In the genomic region with DNA sequence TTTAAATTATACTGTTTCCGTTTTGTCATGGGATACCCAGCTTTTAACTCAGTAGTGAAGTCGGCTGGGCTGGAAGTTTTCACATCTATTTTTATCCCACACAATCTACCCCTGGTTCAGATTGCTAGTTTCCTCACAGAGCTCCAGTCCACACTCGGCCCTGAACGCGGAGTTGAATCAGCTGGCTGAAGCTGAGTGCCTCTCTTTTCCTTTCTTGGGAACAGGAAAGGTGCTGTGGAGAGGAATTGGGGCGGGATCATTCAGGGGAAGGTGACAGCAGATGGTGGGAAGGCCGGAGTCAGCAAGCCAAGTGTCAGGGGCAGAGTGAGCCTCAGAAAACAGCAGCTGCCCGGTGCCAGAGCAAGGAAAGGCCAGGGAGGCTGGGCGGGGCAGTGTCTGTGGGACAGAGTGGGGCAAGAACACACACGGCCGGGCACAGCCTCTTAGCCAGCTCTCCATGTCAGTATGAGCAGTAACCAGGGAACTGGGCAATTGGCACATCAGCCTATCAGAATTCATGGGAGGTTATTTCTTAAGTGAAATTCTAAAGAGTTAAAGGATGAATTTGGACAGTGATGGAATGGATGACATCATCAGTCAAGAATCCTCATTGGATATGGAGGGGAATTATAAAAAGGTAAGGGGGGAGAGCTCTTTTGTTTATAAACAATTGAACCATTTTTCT, we compare ENCODE assay signal across 8 cellular contexts. TPM values are rescaled to one million over a fixed set of nuclear protein-coding genes. Genes with fewer than 3 reads are reported as not detected.
DNase-seq lines count a peak whose midpoint lies in the region; ATAC-seq, FAIRE-seq and TF ChIP-seq lines count a peak whose summit lies in the region.

No MANE protein-coding gene starts in this region.

- H3K27ac Mint-ChIP-seq in stimulated activated naive B cell treated with anti-CD40 and anti-IgM and Interleukin-4, amounts not matched to agents 10 μg/mL and 1 μg/mL and 100 μg/mL, for 72 hours = peak overlapping the region; percentile 49
- H3K27ac Mint-ChIP-seq in CD4-positive, alpha-beta T cell = no peak overlapping the region

- peak overlapping the region; percentile 23 to 58 for H3K4me3 Mint-ChIP-seq in stimulated activated naive B cell treated with anti-CD40 and anti-IgM and Interleukin-4, amounts not matched to agents 10 μg/mL and 1 μg/mL and 100 μg/mL, for 72 hours
- no peak overlapping the region for H3K4me3 Mint-ChIP-seq in CD4-positive, alpha-beta T cell

- peaks cover 7 to 8% of the 10 kb centered on the region in 2 donors for H3K27me3 Mint-ChIP-seq in stimulated activated naive B cell treated with anti-CD40 and anti-IgM and Interleukin-4, amounts not matched to agents 10 μg/mL and 1 μg/mL and 100 μg/mL, for 72 hours
- H3K27me3 Mint-ChIP-seq in CD4-positive, alpha-beta T cell = peaks cover 29% of the 10 kb centered on the region

- peak overlapping the region; percentile 54 for H3K9ac ChIP-seq in GM12878 (ENCODE audit: control insufficient read depth, insufficient read depth, low read length)

- H3K9me3 Mint-ChIP-seq in stimulated activated naive B cell treated with anti-CD40 and anti-IgM and Interleukin-4, amounts not matched to agents 10 μg/mL and 1 μg/mL and 100 μg/mL, for 72 hours = peaks cover 4% of the 10 kb centered on the region in 2 donors
- H3K9me3 Mint-ChIP-seq in CD4-positive, alpha-beta T cell = no peaks in the 10 kb centered on the region

- H3K4me2 ChIP-seq in GM12878 (ENCODE audit: control insufficient read depth, insufficient read depth) = peak overlapping the region; percentile 74; the same call in 1 of the 2 replicates

- RAD21 ChIA-PET in GM12878 (lab: Charles Lee; ENCODE audit: unreplicated experiment) = no interaction called here

- CTCF ChIA-PET in GM12878 (lab: Yijun Ruan, JAX) = interaction anchor here (1.2 to 1.7 kb wide), 4 partner anchors 23 to 153 kb away, joined by 3 to 8 read pairs (median 4); no protein-coding TSS in a partner anchor
- CTCF ChIA-PET in CD4-positive, alpha-beta T cell (lab: Charles Lee) = no interaction called here

- no peak for TF ChIP-seq CTCF in GM12878 (IDR thresholded peaks at IDR 0.05 in 2 of 3, conservative IDR thresholded peaks at IDR 0.05 in 1 of 3; ENCODE audit: control insufficient read depth in 2 of 3, extremely low read depth in 1 of 3, insufficient read depth in 1 of 3, low read depth in 3 of 3, low read length in 3 of 3)
- no peak for TF ChIP-seq CTCF in CD4-positive, alpha-beta T cell (IDR thresholded peaks at IDR 0.05)

- no peak for TF ChIP-seq RAD21 in GM12878 (IDR thresholded peaks at IDR 0.05; ENCODE audit: insufficient read depth, low read depth, low read length)

- peaks cover 13% of the 10 kb centered on the region for H3K4me1 ChIP-seq in GM12878 (ENCODE audit: control insufficient read depth, insufficient read depth, low read length)

- no peaks in the 10 kb centered on the region for H3K79me2 ChIP-seq in GM12878 (ENCODE audit: control insufficient read depth, insufficient read depth, low read length)

- peaks cover 2 to 3% of the 10 kb centered on the region in 2 donors for H3K36me3 Mint-ChIP-seq in stimulated activated naive B cell treated with anti-CD40 and anti-IgM and Interleukin-4, amounts not matched to agents 10 μg/mL and 1 μg/mL and 100 μg/mL, for 72 hours
- H3K36me3 Mint-ChIP-seq in CD4-positive, alpha-beta T cell (ENCODE audit: low read depth) = no peaks in the 10 kb centered on the region

- no peaks in the 10 kb centered on the region for H3K36me3 ChIP-seq in GM12878 (ENCODE audit: control insufficient read depth in 2 of 2, insufficient read depth in 2 of 2, low read length in 1 of 2)

- TF ChIP-seq EP300 in GM12878 (IDR thresholded peaks at IDR 0.05; ENCODE audit: borderline replicate concordance in 1 of 2, control insufficient read depth in 1 of 2, low read depth in 2 of 2, low read length in 2 of 2) = no peak

- WGBS in GM12878 (ENCODE audit: insufficient coverage, insufficient replicate concordance, low lambda C conversion rate, missing lambda C conversion rate) = 59% methylated on average over 11 of the region's 11 CpGs

- H3K27ac ChIP-seq in GM12878 (ENCODE audit: control insufficient read depth, insufficient read depth) = 0 out of 2 replicates have a peak overlapping the region, but pooled peaks have one; percentile 28
- H3K27ac ChIP-seq in CD4-positive, alpha-beta T cell (ENCODE audit: low read depth, low read length) = no peak overlapping the region

- H3K9me3 ChIP-seq in GM12878 (replicated peaks; ENCODE audit: control insufficient read depth, insufficient read depth, low read length) = no peaks in the 10 kb centered on the region; the same call in 2 of the 3 replicates
- H3K9me3 ChIP-seq in CD4-positive, alpha-beta T cell (ENCODE audit: control insufficient read depth, low read length) = no peaks in the 10 kb centered on the region

- peak; percentile 47 for DNase-seq in NK-92 treated with Interleukin-12 subunit alpha and Interleukin-12 subunit beta, amount 100 ng/mL, for 24 hours (lab: John Stamatoyannopoulos, UW)
- DNase-seq in NK-92 (lab: John Stamatoyannopoulos, UW; ENCODE audit: unreplicated experiment) = no peak
- no peak for DNase-seq in GM12878 (ENCODE audit: low read depth, low spot score)
- peak; percentile 35 for DNase-seq in iPS-NIHi11 (ENCODE audit: low spot score)
- no peak for DNase-seq in stimulated activated naive B cell treated with anti-CD40 and anti-IgM and Interleukin-4, amounts not matched to agents 10 μg/mL and 1 μg/mL and 100 μg/mL, for 72 hours
- DNase-seq in CD4-positive, alpha-beta T cell = no peak
- no peak for DNase-seq in T-helper 2 cell

- intact Hi-C loops in GM12878 (cut with micrococcal nuclease; ENCODE audit: unreplicated experiment) = no loop called here
- intact Hi-C loops in CD4-positive, alpha-beta T cell (cut with DNase I, micrococcal nuclease) = no loop called here

- no peak for TF ChIP-seq POLR2A in GM12878 (IDR thresholded peaks at IDR 0.05; ENCODE audit: low read depth, low read length)

- H3K4me1 Mint-ChIP-seq in stimulated activated naive B cell treated with anti-CD40 and anti-IgM and Interleukin-4, amounts not matched to agents 10 μg/mL and 1 μg/mL and 100 μg/mL, for 72 hours = peaks cover 16 to 32% of the 10 kb centered on the region in 2 donors
- no peaks in the 10 kb centered on the region for H3K4me1 Mint-ChIP-seq in CD4-positive, alpha-beta T cell (ENCODE audit: low read depth)

- POLR2A ChIA-PET in GM12878 (lab: Charles Lee) = no interaction called here
- POLR2A ChIA-PET in CD4-positive, alpha-beta T cell (lab: Charles Lee) = no interaction called here

- FAIRE-seq in GM12878 (lab: Jason Lieb, UNC) = no peak

- no peaks in the 10 kb centered on the region for H3K27me3 ChIP-seq in GM12878 (replicated peaks in 1 of 2; ENCODE audit: control insufficient read depth in 2 of 2, insufficient read depth in 2 of 2, low read length in 1 of 2)
- H3K27me3 ChIP-seq in CD4-positive, alpha-beta T cell (ENCODE audit: control insufficient read depth, insufficient read depth, low read length) = no peaks in the 10 kb centered on the region

- no TSS peak for BruUV-seq in GM12878 (replicated peaks; lab: Mats Ljungman, UMichigan)

- H2AFZ ChIP-seq in GM12878 (ENCODE audit: control insufficient read depth, low read depth, low read length) = peak overlapping the region; percentile 93

- no peak overlapping the region; the same call in 1 of the 2 replicates for H3K4me3 ChIP-seq in GM12878

- in situ Hi-C loops in GM12878 (cut with MboI) = no loop called here

- no peaks in the 10 kb centered on the region for H4K20me1 ChIP-seq in GM12878 (ENCODE audit: control insufficient read depth, insufficient read depth)

- SMC1A ChIA-PET in GM12878 (lab: Charles Lee; ENCODE audit: uncharacterized antibody, unreplicated experiment) = interaction anchor here (0.9 to 2.1 kb wide), 4 partner anchors 11 to 32 kb away, joined by 3 to 6 read pairs (median 4); no protein-coding TSS in a partner anchor

- ATAC-seq in GM12878 = peak; percentile 56
- no peak for ATAC-seq in stimulated activated naive B cell treated with anti-CD40 and anti-IgM and Interleukin-4, amounts not matched to agents 10 μg/mL and 1 μg/mL and 100 μg/mL, for 72 hours (replicated peaks)
- no peak for ATAC-seq in CD4-positive, alpha-beta T cell (ENCODE audit: poor library complexity)
- no peak for ATAC-seq in HG03571 (IDR thresholded peaks at IDR 0.05; ENCODE audit: unreplicated experiment)

TF ChIP-seq in GM12878, 131 proteins besides CTCF, POLR2A, EP300 and RAD21:
- TF ChIP-seq ATF7 (IDR thresholded peaks at IDR 0.05; ENCODE audit: low read depth) (0 out of 2 replicates have a peak, but pooled peaks have one; percentile 21), TCF12 (IDR thresholded peaks at IDR 0.05; ENCODE audit: low read depth, low read length) (no peak), TAF1 (IDR thresholded peaks at IDR 0.05; ENCODE audit: borderline replicate concordance, low read depth, low read length) (no peak)
TF ChIP-seq in GM12878: peak in this region for 1.

RNA-seq across cellular contexts. Expression of a gene that starts 13.3 kb away (rescaled TPM):
- 0.17 TPM in 1 of 2 replicates, not detected in the other for total RNA-seq in GM12878 (2013; cell fraction: nucleolus; rRNA removed)
- total RNA-seq in GM12878 (2014; rRNA removed) (0.98 and 1.4 TPM in 2 replicates), GM12878 (2014; rRNA removed; fragmentation: Illumina TruSeq; extraction: Trizol) (1.4 and 1.6 TPM in 2 replicates), GM12878 (2021) (0.27 and 1.5 TPM in 2 replicates)
- polyA plus RNA-seq in GM12878 (2011; ENCODE audit: low read depth) = not detected
- polyA plus RNA-seq in GM12878 (2011; rRNA removed) (0.10 TPM in 1 of 2 replicates, not detected in the other), GM12878 (2014; fragmentation: Illumina TruSeq; extraction: Trizol) (1.7 and 2.8 TPM in 2 replicates), GM12878 (2014; fragmentation: Nextera tagmentation; extraction: Ambion mirVana) (1 to 10 TPM; 1.2 to 2.8 TPM), GM12878 (2014; rRNA removed) (1.1 and 1.2 TPM in 2 replicates), GM12878 (2016; fragmentation: Nextera tagmentation; extraction: Ambion mirVana) (1 to 10 TPM in 1 of 2 experiments, under 1 TPM in 1; 0.84 to 2.1 TPM)
- 0.05 and 0.07 TPM in 2 replicates for polyA plus RNA-seq in GM12878 (2011; cell fraction: cytosol; rRNA removed)
- 0.10 and 0.39 TPM in 2 replicates for polyA plus RNA-seq in GM12878 (2011; cell fraction: nucleus; rRNA removed)
- 0.25 TPM in 1 of 2 replicates, not detected in the other for polyA plus RNA-seq in GM12878 (2012)
- 0.05 and 0.07 TPM in 2 replicates for polyA minus RNA-seq in GM12878 (2011; rRNA and poly(A)+ RNA removed)
- polyA minus RNA-seq in GM12878 (2011; cell fraction: cytosol; rRNA and poly(A)+ RNA removed) = not detected in 2 replicates
- 0.36 TPM in 1 of 2 replicates, not detected in the other for polyA minus RNA-seq in GM12878 (2011; cell fraction: nucleus; rRNA and poly(A)+ RNA removed)
- not detected for total RNA-seq in CD4-positive, alpha-beta T cell

Comparison
In these comparisons a context has a peak if more than half of its experiments do, and no peak if none do; other contexts are left out.
1. DNase-seq: peak in NK-92 treated with Interleukin-12 subunit alpha and Interleukin-12 subunit beta, amount 100 ng/mL, for 24 hours (single experiment) and iPS-NIHi11 (single experiment); none in NK-92 (single experiment), GM12878 (single experiment), stimulated activated naive B cell treated with anti-CD40 and anti-IgM and Interleukin-4, amounts not matched to agents 10 μg/mL and 1 μg/mL and 100 μg/mL, for 72 hours (single experiment), CD4-positive, alpha-beta T cell (0 of 10) and T-helper 2 cell (0 of 5).